1 cellular context compared by ENCODE assay signal in genomic region chr7:114293289-114294012, GRCh38.
TF ChIP-seq lines count a peak whose summit lies in the region.

No MANE protein-coding gene starts in this region.

TF ChIP-seq in GM23338, 12 proteins besides CTCF, POLR2A, EP300 and RAD21 (continued from another document):
- TF ChIP-seq ZNF462 (CRISPR knock-in tag; IDR thresholded peaks at IDR 0.05) (no peak), EZH2phosphoT487 (IDR thresholded peaks at IDR 0.05; ENCODE audit: unreplicated experiment) (no peak), CREB1 (CRISPR knock-in tag; IDR thresholded peaks at IDR 0.05; ENCODE audit: low read depth) (no peak), ETS1 (IDR thresholded peaks at IDR 0.05) (no peak), REST (IDR thresholded peaks at IDR 0.05; ENCODE audit: unreplicated experiment) (no peak)
TF ChIP-seq in GM23338: peak in this region for 0.
